ENCODE assay signal across 11 cellular contexts in the genomic region with DNA sequence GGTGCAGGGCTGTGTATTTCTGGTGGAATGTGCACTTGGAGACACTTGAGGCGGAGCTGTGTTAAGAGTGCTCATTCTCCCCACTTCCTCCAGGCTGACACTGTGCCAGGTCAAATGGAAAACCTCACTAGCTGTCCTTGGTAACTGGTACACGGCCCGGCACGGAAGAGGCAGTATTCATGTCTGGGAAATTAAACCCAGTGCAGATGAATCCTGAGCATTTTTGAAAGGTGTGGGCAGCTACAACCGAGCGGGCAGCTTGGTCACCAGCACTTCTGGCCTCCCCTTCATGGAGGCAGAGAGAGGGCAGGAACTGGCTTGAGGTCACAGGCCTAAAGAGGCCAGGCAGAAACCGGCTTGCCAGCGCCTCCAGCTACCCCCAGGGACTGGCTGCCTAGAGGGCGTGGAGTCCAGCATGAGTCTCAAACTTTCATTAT. TPM values are rescaled to one million over a fixed set of nuclear protein-coding genes. Genes with fewer than 3 reads are reported as not detected.
DNase-seq lines count a peak whose midpoint lies in the region; ATAC-seq and TF ChIP-seq lines count a peak whose summit lies in the region.
"Had no signal": no experiment of that assay in that cellular context is flagged by ENCODE, and none has a peak within 500 bp of the region (broad histone marks: within the 10 kb centered on the region; RNA-seq: fewer than 3 reads in every experiment).

No MANE protein-coding gene starts in this region.

- CTCF ChIA-PET in RWPE1 (lab: Yijun Ruan, JAX): no interaction called here

- H3K4me3 Mint-ChIP-seq in T-helper 2 cell treated with Interferon-gamma antibody and Interleukin-4, amounts not matched to agents 5 μg/mL and 100 μg/mL, for 36 hours: peak overlapping the region; percentile 86

- peak overlapping the region; percentile 50 for H3K27ac Mint-ChIP-seq in T-helper 2 cell treated with Interferon-gamma antibody and Interleukin-4, amounts not matched to agents 5 μg/mL and 100 μg/mL, for 36 hours

- POLR2A ChIA-PET in RWPE1 (lab: Yijun Ruan, JAX; ENCODE audit: low non-redundant PET): no interaction called here

- H3K4me1 ChIP-seq in skeletal muscle tissue (ENCODE audit: control insufficient read depth in 3 of 3, insufficient read depth in 3 of 3, low read length in 3 of 3): peaks cover 20 to 23% (median 21%) of the 10 kb centered on the region in 3 donors

- H3K27me3 Mint-ChIP-seq in T-helper 2 cell treated with Interferon-gamma antibody and Interleukin-4, amounts not matched to agents 5 μg/mL and 100 μg/mL, for 36 hours (ENCODE audit: low read depth): no peaks in the 10 kb centered on the region

- no peaks in the 10 kb centered on the region for H3K9me3 Mint-ChIP-seq in T-helper 2 cell treated with Interferon-gamma antibody and Interleukin-4, amounts not matched to agents 5 μg/mL and 100 μg/mL, for 36 hours

- peaks cover 28 to 37% (median 31%) of the 10 kb centered on the region in 3 donors for H3K36me3 ChIP-seq in skeletal muscle tissue (ENCODE audit: control insufficient read depth in 3 of 3, insufficient read depth in 3 of 3, low read length in 3 of 3)

- H3K9me3 ChIP-seq in skeletal muscle tissue (ENCODE audit: control insufficient read depth in 3 of 3, low read length in 3 of 3): no peaks in the 10 kb centered on the region
- H3K9me3 ChIP-seq: sigmoid colon had no signal

- H3K4me3 ChIP-seq in fibroblast of the aortic adventitia (ENCODE audit: low read depth, low read length) (peak overlapping the region; percentile 22), skeletal muscle tissue (ENCODE audit: low read length in 3 of 3) (no peak overlapping the region)

- ATAC-seq in GM18870 (IDR thresholded peaks at IDR 0.05; ENCODE audit: unreplicated experiment): no peak

- peaks cover 33% of the 10 kb centered on the region for H3K36me3 Mint-ChIP-seq in T-helper 2 cell treated with Interferon-gamma antibody and Interleukin-4, amounts not matched to agents 5 μg/mL and 100 μg/mL, for 36 hours (ENCODE audit: low read depth)

- no peaks in the 10 kb centered on the region for H3K27me3 ChIP-seq in skeletal muscle tissue (ENCODE audit: control insufficient read depth in 3 of 3, insufficient read depth in 3 of 3, low read length in 3 of 3)
- H3K27me3 ChIP-seq: sigmoid colon had no signal

- H3K27ac ChIP-seq in RWPE1: peak overlapping the region; percentile 69
- no peak overlapping the region for H3K27ac ChIP-seq in skeletal muscle tissue (ENCODE audit: low read depth, low read length)

- TF ChIP-seq CTCF in RWPE1 (conservative IDR thresholded peaks at IDR 0.05; ENCODE audit: low read depth) (no peak), fibroblast of the aortic adventitia (IDR thresholded peaks at IDR 0.05; ENCODE audit: insufficient read depth, low read length) (no peak)

- H3K4me1 Mint-ChIP-seq in T-helper 2 cell treated with Interferon-gamma antibody and Interleukin-4, amounts not matched to agents 5 μg/mL and 100 μg/mL, for 36 hours (ENCODE audit: low read depth): peaks cover 18% of the 10 kb centered on the region

- DNase-seq in T-helper 2 cell treated with Interferon-gamma antibody and Interleukin-4, amounts not matched to agents 5 μg/mL and 100 μg/mL, for 36 hours (ENCODE audit: low spot score): no peak
- DNase-seq in T-helper 2 cell: no peak
- DNase-seq in RWPE1 (ENCODE audit: low spot score): no peak
- no peak for DNase-seq in fibroblast of the aortic adventitia (ENCODE audit: low read depth)
- no peak for DNase-seq in pons (ENCODE audit: low spot score)
- DNase-seq in NCI-H510A treated with DMSO at 0.1 percent for 48 hours (lab: John Stamatoyannopoulos, UW): no peak
- DNase-seq: Kasumi-1, sigmoid colon, substantia nigra had no signal

- H3K9ac ChIP-seq in skeletal muscle tissue (ENCODE audit: low read depth in 1 of 3, low read length in 3 of 3): peak overlapping the region in 2 of 3 donors; percentile 41 to 66

RNA-seq across cellular contexts. Expression of gene CLPTM1L, which starts 1.6 kb away (rescaled TPM):
- total RNA-seq in fibroblast of the aortic adventitia (ENCODE audit: low replicate concordance) (60.8 and 108 TPM in 2 replicates), skeletal muscle tissue (113 TPM)

RNA-seq across cellular contexts. Expression of gene TERT, which starts 48.5 kb away (rescaled TPM):
- total RNA-seq in fibroblast of the aortic adventitia (ENCODE audit: low replicate concordance) (not detected in 2 replicates), skeletal muscle tissue (not detected)
- total RNA-seq: sigmoid colon had no signal
